Comparison of ENCODE assay signal across 9 cellular contexts in genomic region chr3:188421151-188421821, GRCh38.
A peak's percentile ranks its signal among the peaks of the same experiment; 100 is the strongest.
DNase-seq lines count a peak whose midpoint lies in the region; ATAC-seq, FAIRE-seq and TF ChIP-seq lines count a peak whose summit lies in the region.
"Had no signal": no experiment of that assay in that cellular context is flagged by ENCODE, and none has a peak within 500 bp of the region (broad histone marks: within the 10 kb centered on the region; RNA-seq: fewer than 3 reads in every experiment).

No MANE protein-coding gene starts in this region.

- peak; percentile 30 for ATAC-seq in activated CD8-positive, alpha-beta T cell treated with anti-CD3 and anti-CD28 coated beads for 36 hours
- ATAC-seq in activated CD8-positive, alpha-beta T cell treated with anti-CD3 and anti-CD28 coated beads, Interleukin-2, amount 10 ng/mL, durations not matched to agents 7 days and 5 days = no peak
- peak; percentile 25 for ATAC-seq in HG03521 (IDR thresholded peaks at IDR 0.05; ENCODE audit: unreplicated experiment)

- no peak for DNase-seq in activated CD8-positive, alpha-beta T cell treated with anti-CD3 and anti-CD28 coated beads for 36 hours
- no peak for DNase-seq in activated CD8-positive, alpha-beta T cell treated with anti-CD3 and anti-CD28 coated beads, Interleukin-2, amount 10 ng/mL, durations not matched to agents 7 days and 5 days
- DNase-seq in epithelial cell of proximal tubule (ENCODE audit: low read depth) (peak; percentile 32), urothelium cell line (ENCODE audit: low spot score) (peak; percentile 44), GM19240 (ENCODE audit: insufficient read length, low spot score) (no peak), superior temporal gyrus (ENCODE audit: extremely low spot score) (no peak)
- DNase-seq in activated CD4-positive, alpha-beta T cell treated with anti-CD3 and anti-CD28 coated beads, Interleukin-2, amount 50 U/mL, for 4 hours = no peak
- DNase-seq: CD4-positive, CD25-positive, alpha-beta regulatory T cell had no signal

- POLR2A ChIA-PET in activated CD8-positive, alpha-beta T cell treated with anti-CD3 and anti-CD28 coated beads for 36 hours (lab: Charles Lee) = interaction anchor here (0.7 to 1.4 kb wide), 2 partner anchors 11 to 905 kb away, joined by 4 to 5 read pairs; no protein-coding TSS in a partner anchor
- POLR2A ChIA-PET in activated CD8-positive, alpha-beta T cell treated with anti-CD3 and anti-CD28 coated beads, Interleukin-2, amount 10 ng/mL, durations not matched to agents 7 days and 5 days (lab: Charles Lee) = interaction anchor here (0.7 kb wide), 1 partner anchor 420 kb away, joined by 3 read pairs; no protein-coding TSS in a partner anchor

- intact Hi-C loops in activated CD8-positive, alpha-beta T cell treated with anti-CD3 and anti-CD28 coated beads for 36 hours (cut with micrococcal nuclease) = no loop called here

- CTCF ChIA-PET in activated CD8-positive, alpha-beta T cell treated with anti-CD3 and anti-CD28 coated beads for 36 hours (lab: Charles Lee) = no interaction called here
- CTCF ChIA-PET in activated CD8-positive, alpha-beta T cell treated with anti-CD3 and anti-CD28 coated beads, Interleukin-2, amount 10 ng/mL, durations not matched to agents 7 days and 5 days (lab: Charles Lee) = interaction anchor here (1.3 to 1.6 kb wide), 2 partner anchors 10 to 682 kb away, joined by 4 read pairs; no protein-coding TSS in a partner anchor

- H3K4me3 Mint-ChIP-seq in activated CD8-positive, alpha-beta T cell treated with anti-CD3 and anti-CD28 coated beads for 36 hours = no peak overlapping the region
- H3K4me3 Mint-ChIP-seq in activated CD8-positive, alpha-beta T cell treated with anti-CD3 and anti-CD28 coated beads, Interleukin-2, amount 10 ng/mL, durations not matched to agents 7 days and 5 days = no peak overlapping the region
- H3K4me3 Mint-ChIP-seq: CD4-positive, CD25-positive, alpha-beta regulatory T cell had no signal

- H3K27me3 Mint-ChIP-seq in activated CD8-positive, alpha-beta T cell treated with anti-CD3 and anti-CD28 coated beads for 36 hours = no peaks in the 10 kb centered on the region
- H3K27me3 Mint-ChIP-seq in activated CD8-positive, alpha-beta T cell treated with anti-CD3 and anti-CD28 coated beads, Interleukin-2, amount 10 ng/mL, durations not matched to agents 7 days and 5 days (ENCODE audit: low read depth) = no peaks in the 10 kb centered on the region
- H3K27me3 Mint-ChIP-seq: CD4-positive, CD25-positive, alpha-beta regulatory T cell had no signal

- peaks cover 12% of the 10 kb centered on the region for H3K4me1 Mint-ChIP-seq in activated CD8-positive, alpha-beta T cell treated with anti-CD3 and anti-CD28 coated beads for 36 hours (ENCODE audit: low read depth)
- H3K4me1 Mint-ChIP-seq in activated CD8-positive, alpha-beta T cell treated with anti-CD3 and anti-CD28 coated beads, Interleukin-2, amount 10 ng/mL, durations not matched to agents 7 days and 5 days (ENCODE audit: low read depth) = peaks cover 26% of the 10 kb centered on the region

- no peak for TF ChIP-seq CTCF in activated CD8-positive, alpha-beta T cell treated with anti-CD3 and anti-CD28 coated beads for 36 hours (IDR thresholded peaks at IDR 0.05)
- TF ChIP-seq CTCF in epithelial cell of proximal tubule (conservative IDR thresholded peaks at IDR 0.05; ENCODE audit: low read depth, low read length) = no peak

- H3K36me3 Mint-ChIP-seq in activated CD8-positive, alpha-beta T cell treated with anti-CD3 and anti-CD28 coated beads for 36 hours (ENCODE audit: low read depth) = peaks cover 17% of the 10 kb centered on the region
- H3K36me3 Mint-ChIP-seq in activated CD8-positive, alpha-beta T cell treated with anti-CD3 and anti-CD28 coated beads, Interleukin-2, amount 10 ng/mL, durations not matched to agents 7 days and 5 days (ENCODE audit: low read depth) = peaks cover 41% of the 10 kb centered on the region

- H3K27ac Mint-ChIP-seq in activated CD8-positive, alpha-beta T cell treated with anti-CD3 and anti-CD28 coated beads for 36 hours = no peak overlapping the region
- H3K27ac Mint-ChIP-seq in activated CD8-positive, alpha-beta T cell treated with anti-CD3 and anti-CD28 coated beads, Interleukin-2, amount 10 ng/mL, durations not matched to agents 7 days and 5 days = no peak overlapping the region
- H3K27ac Mint-ChIP-seq: CD4-positive, CD25-positive, alpha-beta regulatory T cell had no signal

- H3K4me3 ChIP-seq in epithelial cell of proximal tubule (ENCODE audit: low read depth, low read length) = no peak overlapping the region

- FAIRE-seq in urothelium cell line (lab: Jason Lieb, UNC) = no peak

- peaks cover 10% of the 10 kb centered on the region for H3K9me3 Mint-ChIP-seq in activated CD8-positive, alpha-beta T cell treated with anti-CD3 and anti-CD28 coated beads for 36 hours
- H3K9me3 Mint-ChIP-seq in activated CD8-positive, alpha-beta T cell treated with anti-CD3 and anti-CD28 coated beads, Interleukin-2, amount 10 ng/mL, durations not matched to agents 7 days and 5 days (ENCODE audit: insufficient read depth) = peaks cover 18% of the 10 kb centered on the region

Comparison
In these comparisons a context has a peak if more than half of its experiments do, and no peak if none do; other contexts are left out.
1. DNase-seq: peak in epithelial cell of proximal tubule (single experiment) and urothelium cell line (single experiment); none in activated CD8-positive, alpha-beta T cell treated with anti-CD3 and anti-CD28 coated beads for 36 hours (single experiment), activated CD8-positive, alpha-beta T cell treated with anti-CD3 and anti-CD28 coated beads, Interleukin-2, amount 10 ng/mL, durations not matched to agents 7 days and 5 days (single experiment), GM19240 (single experiment), superior temporal gyrus (single experiment) and activated CD4-positive, alpha-beta T cell treated with anti-CD3 and anti-CD28 coated beads, Interleukin-2, amount 50 U/mL, for 4 hours (0 of 2).